8 cellular contexts compared by ENCODE assay signal in genomic region chr14:34875031-34875922, GRCh38. TPM values are rescaled to one million over a fixed set of nuclear protein-coding genes. Genes with fewer than 3 reads are reported as not detected.
DNase-seq lines count a peak whose midpoint lies in the region; ATAC-seq and TF ChIP-seq lines count a peak whose summit lies in the region.

TSS of gene BAZ1A (minus strand) at chr14:34875360. CDS start at chr14:34874604, 756 bp downstream.

- H3K9me3 ChIP-seq in ascending aorta: no peaks in the 10 kb centered on the region
- no peaks in the 10 kb centered on the region for H3K9me3 ChIP-seq in right atrium auricular region
- H3K9me3 ChIP-seq in prostate gland: no peaks in the 10 kb centered on the region

- DNase-seq in GM13976 (ENCODE audit: low spot score) (peak; percentile 84), NCI-H1436 treated with DMSO at 0.1 percent for 48 hours (lab: John Stamatoyannopoulos, UW) (peak; percentile 23), T follicular helper cell (ENCODE audit: low read depth) (peak; percentile 15), ascending aorta (ENCODE audit: low spot score in 2 of 2) (peak; percentile 13 to 80), right atrium auricular region (ENCODE audit: low spot score) (peak; percentile 70), prostate gland (ENCODE audit: low spot score) (peak; percentile 78)

- TF ChIP-seq POLR2A in prostate gland (IDR thresholded peaks at IDR 0.05): peak; percentile 97

- in situ Hi-C loops in GM13976 (cut with MboI; ENCODE audit: low sequenced_read_pairs, unreplicated experiment): no loop called here

- H3K27ac ChIP-seq in ascending aorta: peak within 1 kb of the TSS; percentile 99 to 100
- peak within 1 kb of the TSS; percentile 99 for H3K27ac ChIP-seq in right atrium auricular region
- peak within 1 kb of the TSS; percentile 99 to 100 for H3K27ac ChIP-seq in prostate gland

- H3K4me1 ChIP-seq in ascending aorta (peaks cover 3 to 7% of the 10 kb centered on the region in 2 donors), right atrium auricular region (peaks cover 0 to 4% of the 10 kb centered on the region in 2 donors), prostate gland (replicated peaks) (no peaks in the 10 kb centered on the region)

- no peaks in the 10 kb centered on the region for H3K36me3 ChIP-seq in ascending aorta
- H3K36me3 ChIP-seq in right atrium auricular region: no peaks in the 10 kb centered on the region
- no peaks in the 10 kb centered on the region for H3K36me3 ChIP-seq in prostate gland

- under 1% methylated on average over 42 of the region's 46 CpGs for WGBS in prostate gland

- H3K4me3 ChIP-seq in ascending aorta: peak within 1 kb of the TSS; percentile 73 to 100
- H3K4me3 ChIP-seq in right atrium auricular region: peak within 1 kb of the TSS; percentile 78 to 83
- H3K4me3 ChIP-seq in prostate gland: peak within 1 kb of the TSS; percentile 73 to 80

- no peaks in the 10 kb centered on the region for H3K27me3 ChIP-seq in ascending aorta
- no peaks in the 10 kb centered on the region for H3K27me3 ChIP-seq in right atrium auricular region
- no peaks in the 10 kb centered on the region for H3K27me3 ChIP-seq in prostate gland (replicated peaks; ENCODE audit: insufficient read depth)

- peak; percentile 32 for ATAC-seq in HG02798 (IDR thresholded peaks at IDR 0.05; ENCODE audit: poor library complexity, unreplicated experiment)
- no peak for ATAC-seq in GM18870 (IDR thresholded peaks at IDR 0.05; ENCODE audit: unreplicated experiment)

- intact Hi-C loops in ascending aorta (cut with DNase I) (loop anchor here (10.0 kb wide), 2 partner anchors 810 to 950 kb away; partner anchors contain the start of gene BRMS1L), prostate gland (cut with DNase I) (loop anchor here (2.0 to 10.0 kb wide), 4 partner anchors 108 to 530 kb away; partner anchors contain the start of genes NFKBIA, PPP2R3C, PRORP and SRP54)

- TF ChIP-seq CTCF in GM13976 (IDR thresholded peaks at IDR 0.05; ENCODE audit: borderline replicate concordance, control extremely low read depth, extremely low read depth, insufficient read depth, missing control alignments): peak; percentile 6
- peak in 2 of 3 experiments; percentile 35 to 51 for TF ChIP-seq CTCF in ascending aorta (IDR thresholded peaks at IDR 0.05)
- TF ChIP-seq CTCF in right atrium auricular region (IDR thresholded peaks at IDR 0.05): peak in 1 of 2 donors; percentile 23
- peak in 2 of 4 experiments; percentile 30 to 42 for TF ChIP-seq CTCF in prostate gland (IDR thresholded peaks at IDR 0.05)

RNA-seq across cellular contexts. Expression of gene BAZ1A, which starts in this region (rescaled TPM):
- total RNA-seq in ascending aorta (11.2 TPM), right atrium auricular region (10 to 100 TPM in 1 of 2 donors, 1 to 10 TPM in 1; 3.4 to 11.8 TPM), prostate gland (10 to 100 TPM; 25.3 to 31.5 TPM)

Comparison
In these comparisons a context has a peak if more than half of its experiments do, and no peak if none do; other contexts are left out.
1. DNase-seq: peak in every context shown above with its lines; median percentile 84 in GM13976; 78 in prostate gland; 70 in right atrium auricular region; 46 in ascending aorta; 23 in NCI-H1436 treated with DMSO at 0.1 percent for 48 hours; 15 in T follicular helper cell.